In the genomic region with DNA sequence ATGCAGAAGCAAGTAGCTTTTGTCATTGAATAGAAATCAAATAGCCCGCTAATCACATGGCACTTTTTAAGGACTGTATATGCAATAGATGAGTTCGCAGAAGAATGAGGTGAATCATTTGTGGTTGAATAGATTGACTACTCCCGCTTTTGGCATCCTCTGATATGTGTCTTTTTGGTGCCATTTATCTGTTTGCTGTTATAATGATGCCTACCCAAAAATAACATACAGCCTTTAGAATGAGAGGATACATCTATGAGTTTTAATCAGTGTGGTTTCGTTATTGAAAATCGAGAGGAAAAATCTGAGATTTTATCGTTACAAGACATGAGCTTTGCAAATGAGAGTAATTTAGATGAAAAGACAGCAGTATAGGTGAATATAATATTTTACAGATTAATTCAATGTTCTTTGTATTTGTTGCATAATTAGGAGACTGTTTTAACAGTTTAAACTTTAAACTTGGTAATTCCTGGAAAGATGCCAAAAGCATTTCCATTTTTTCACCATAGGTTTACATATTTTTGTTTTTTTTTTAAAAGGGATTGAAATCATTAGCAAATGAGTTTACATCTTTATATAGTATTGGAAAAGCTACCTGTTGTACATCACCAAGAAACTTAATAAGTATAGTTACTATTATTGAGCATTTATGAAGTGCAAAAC, we compare ENCODE assay signal across 8 cellular contexts. TPM values are rescaled to one million over a fixed set of nuclear protein-coding genes. Genes with fewer than 3 reads are reported as not detected.
DNase-seq lines count a peak whose midpoint lies in the region; ATAC-seq and TF ChIP-seq lines count a peak whose summit lies in the region.

No MANE protein-coding gene starts in this region.

- peaks cover 64% of the 10 kb centered on the region for H3K36me3 Mint-ChIP-seq in activated CD8-positive, alpha-beta T cell treated with anti-CD3 and anti-CD28 coated beads for 36 hours (ENCODE audit: low read depth)

- intact Hi-C loops in activated CD8-positive, alpha-beta T cell treated with anti-CD3 and anti-CD28 coated beads for 36 hours (cut with micrococcal nuclease): no loop called here

- peaks cover 58% of the 10 kb centered on the region for H4K20me1 ChIP-seq in BLaER1

- H3K4me1 ChIP-seq in BLaER1 (peaks cover 21% of the 10 kb centered on the region), HUES48 (ENCODE audit: control insufficient read depth, insufficient read depth, low read length) (peaks cover 19% of the 10 kb centered on the region)

- peaks cover 32% of the 10 kb centered on the region for H3K27me3 ChIP-seq in BLaER1
- H3K27me3 ChIP-seq in HUES48 (ENCODE audit: control insufficient read depth, insufficient read depth, low read length): peaks cover 42% of the 10 kb centered on the region

- no peak for DNase-seq in activated CD8-positive, alpha-beta T cell treated with anti-CD3 and anti-CD28 coated beads for 36 hours
- no peak for DNase-seq in stimulated activated naive CD8-positive, alpha-beta T cell treated with anti-CD3 and anti-CD28 coated beads, Interleukin-15, Interleukin-2, amounts not matched to agents 100 U/mL and 50 U/mL, for 24 hours
- no peak for DNase-seq in NCI-H1436 (lab: John Stamatoyannopoulos, UW)

- H3K4me3 ChIP-seq in BLaER1: peak overlapping the region; percentile 94
- H3K4me3 ChIP-seq in HUES48 (ENCODE audit: low read depth, low read length): peak overlapping the region; percentile 72
- H3K4me3 ChIP-seq in iPS-11a (ENCODE audit: low read depth, low read length): peak overlapping the region; percentile 72

- POLR2A ChIA-PET in activated CD8-positive, alpha-beta T cell treated with anti-CD3 and anti-CD28 coated beads for 36 hours (lab: Charles Lee): interaction anchor here (0.6 to 3.7 kb wide), 25 partner anchors 8 to 260 kb away, joined by 3 to 64 read pairs (median 4); partner anchors contain the start of genes CYP2R1 and PSMA1

- no peak overlapping the region for H3K27ac ChIP-seq in BLaER1
- H3K27ac ChIP-seq in HUES48 (ENCODE audit: low read depth, low read length): no peak overlapping the region

- peak overlapping the region; percentile 79 for H3K4me3 Mint-ChIP-seq in activated CD8-positive, alpha-beta T cell treated with anti-CD3 and anti-CD28 coated beads for 36 hours

- no peaks in the 10 kb centered on the region for H3K9me3 ChIP-seq in BLaER1
- H3K9me3 ChIP-seq in HUES48 (ENCODE audit: control insufficient read depth, insufficient read depth, low read length): no peaks in the 10 kb centered on the region

- no peak for TF ChIP-seq CTCF in activated CD8-positive, alpha-beta T cell treated with anti-CD3 and anti-CD28 coated beads for 36 hours (IDR thresholded peaks at IDR 0.05)

- CTCF ChIA-PET in activated CD8-positive, alpha-beta T cell treated with anti-CD3 and anti-CD28 coated beads for 36 hours (lab: Charles Lee): interaction anchor here (0.8 to 5.1 kb wide), 11 partner anchors 44 to 261 kb away, joined by 3 to 55 read pairs (median 5); partner anchors contain the start of gene CYP2R1

- H3K36me3 ChIP-seq in BLaER1: no peaks in the 10 kb centered on the region
- H3K36me3 ChIP-seq in HUES48 (ENCODE audit: control insufficient read depth, insufficient read depth, low read length): no peaks in the 10 kb centered on the region

- H3K4me2 ChIP-seq in BLaER1: peak overlapping the region; percentile 97

- peak overlapping the region; percentile 89 for H3K27ac Mint-ChIP-seq in activated CD8-positive, alpha-beta T cell treated with anti-CD3 and anti-CD28 coated beads for 36 hours

- peaks cover 46% of the 10 kb centered on the region for H3K4me1 Mint-ChIP-seq in activated CD8-positive, alpha-beta T cell treated with anti-CD3 and anti-CD28 coated beads for 36 hours (ENCODE audit: low read depth)

- ATAC-seq in activated CD8-positive, alpha-beta T cell treated with anti-CD3 and anti-CD28 coated beads for 36 hours: peak; percentile 38
- ATAC-seq in stimulated activated naive CD8-positive, alpha-beta T cell treated with anti-CD3 and anti-CD28 coated beads, Interleukin-15, Interleukin-2, amounts not matched to agents 100 U/mL and 50 U/mL, for 24 hours: peak; percentile 39
- no peak for ATAC-seq in HG03520 (IDR thresholded peaks at IDR 0.05; ENCODE audit: unreplicated experiment)
- no peak for ATAC-seq in HG03432 (IDR thresholded peaks at IDR 0.05; ENCODE audit: unreplicated experiment)

- H3K9ac ChIP-seq in BLaER1 (peak overlapping the region; percentile 85; the same call in 1 of the 2 replicates), HUES48 (ENCODE audit: low read depth, low read length) (peak overlapping the region; percentile 87; the same call in 1 of the 2 replicates)

- no peaks in the 10 kb centered on the region for H3K27me3 Mint-ChIP-seq in activated CD8-positive, alpha-beta T cell treated with anti-CD3 and anti-CD28 coated beads for 36 hours

- no peaks in the 10 kb centered on the region for H3K9me3 Mint-ChIP-seq in activated CD8-positive, alpha-beta T cell treated with anti-CD3 and anti-CD28 coated beads for 36 hours

RNA-seq across cellular contexts. Expression of gene PDE3B, which starts 1.8 kb away (rescaled TPM):
- total RNA-seq in activated CD8-positive, alpha-beta T cell treated with anti-CD3 and anti-CD28 coated beads for 36 hours: 10 to 100 TPM; 42.3 to 43.1 TPM

Comparison
In these comparisons a context has a peak if more than half of its experiments do, and no peak if none do; other contexts are left out.
1. ATAC-seq: peak in activated CD8-positive, alpha-beta T cell treated with anti-CD3 and anti-CD28 coated beads for 36 hours (single experiment) and stimulated activated naive CD8-positive, alpha-beta T cell treated with anti-CD3 and anti-CD28 coated beads, Interleukin-15, Interleukin-2, amounts not matched to agents 100 U/mL and 50 U/mL, for 24 hours (single experiment); none in HG03520 (single experiment) and HG03432 (single experiment).
2. Peak in every context shown above with its lines, with median percentiles within 50 percentile points of each other: H3K4me3 ChIP-seq.